ENCODE assay signal across 1 cellular context in the genomic region with DNA sequence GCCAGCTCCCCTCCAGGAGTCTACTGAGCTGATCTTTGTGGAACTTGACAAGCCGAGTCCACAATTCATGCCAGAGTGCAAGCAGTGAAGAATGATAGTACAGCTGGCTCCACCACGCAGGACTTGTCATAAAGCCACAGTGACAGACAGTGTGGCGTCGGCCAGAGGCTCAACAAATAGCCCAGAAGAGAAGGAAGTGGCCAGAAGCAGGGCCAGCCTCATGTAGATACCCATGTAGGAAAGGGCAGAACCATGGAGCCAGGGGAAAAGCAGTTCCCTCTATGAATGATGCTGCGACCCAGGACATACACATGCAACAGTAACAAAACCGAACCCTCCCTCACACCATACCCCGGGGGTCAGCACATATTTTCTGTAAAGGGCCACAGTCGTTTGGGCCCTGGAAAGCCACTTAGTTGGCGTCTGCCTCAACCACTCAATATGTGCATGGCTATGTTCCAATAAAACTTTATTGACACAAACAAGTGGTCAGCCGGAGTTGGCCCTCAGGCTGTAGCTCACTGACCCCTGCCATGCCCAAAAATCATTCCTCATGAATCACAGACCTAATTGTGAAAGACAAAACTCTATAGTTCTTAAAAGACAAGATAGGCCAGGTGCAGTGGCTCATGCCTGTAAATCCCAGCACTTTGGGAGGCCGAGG.
TF ChIP-seq lines count a peak whose summit lies in the region.

No MANE protein-coding gene starts in this region.

TF ChIP-seq in HepG2, 621 proteins besides CTCF, POLR2A, EP300 and RAD21:
- TF ChIP-seq, protein P1, sequence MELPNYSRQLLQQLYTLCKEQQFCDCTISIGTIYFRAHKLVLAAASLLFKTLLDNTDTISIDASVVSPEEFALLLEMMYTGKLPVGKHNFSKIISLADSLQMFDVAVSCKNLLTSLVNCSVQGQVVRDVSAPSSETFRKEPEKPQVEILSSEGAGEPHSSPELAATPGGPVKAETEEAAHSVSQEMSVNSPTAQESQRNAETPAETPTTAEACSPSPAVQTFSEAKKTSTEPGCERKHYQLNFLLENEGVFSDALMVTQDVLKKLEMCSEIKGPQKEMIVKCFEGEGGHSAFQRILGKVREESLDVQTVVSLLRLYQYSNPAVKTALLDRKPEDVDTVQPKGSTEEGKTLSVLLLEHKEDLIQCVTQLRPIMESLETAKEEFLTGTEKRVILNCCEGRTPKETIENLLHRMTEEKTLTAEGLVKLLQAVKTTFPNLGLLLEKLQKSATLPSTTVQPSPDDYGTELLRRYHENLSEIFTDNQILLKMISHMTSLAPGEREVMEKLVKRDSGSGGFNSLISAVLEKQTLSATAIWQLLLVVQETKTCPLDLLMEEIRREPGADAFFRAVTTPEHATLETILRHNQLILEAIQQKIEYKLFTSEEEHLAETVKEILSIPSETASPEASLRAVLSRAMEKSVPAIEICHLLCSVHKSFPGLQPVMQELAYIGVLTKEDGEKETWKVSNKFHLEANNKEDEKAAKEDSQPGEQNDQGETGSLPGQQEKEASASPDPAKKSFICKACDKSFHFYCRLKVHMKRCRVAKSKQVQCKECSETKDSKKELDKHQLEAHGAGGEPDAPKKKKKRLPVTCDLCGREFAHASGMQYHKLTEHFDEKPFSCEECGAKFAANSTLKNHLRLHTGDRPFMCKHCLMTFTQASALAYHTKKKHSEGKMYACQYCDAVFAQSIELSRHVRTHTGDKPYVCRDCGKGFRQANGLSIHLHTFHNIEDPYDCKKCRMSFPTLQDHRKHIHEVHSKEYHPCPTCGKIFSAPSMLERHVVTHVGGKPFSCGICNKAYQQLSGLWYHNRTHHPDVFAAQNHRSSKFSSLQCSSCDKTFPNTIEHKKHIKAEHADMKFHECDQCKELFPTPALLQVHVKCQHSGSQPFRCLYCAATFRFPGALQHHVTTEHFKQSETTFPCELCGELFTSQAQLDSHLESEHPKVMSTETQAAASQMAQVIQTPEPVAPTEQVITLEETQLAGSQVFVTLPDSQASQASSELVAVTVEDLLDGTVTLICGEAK (IDR thresholded peaks at IDR 0.05), result no peak
- TF ChIP-seq, protein P1 (CRISPR knock-in tag; IDR thresholded peaks at IDR 0.05), result peak; percentile 95
- no peak for TF ChIP-seq MIER3 (CRISPR knock-in tag; IDR thresholded peaks at IDR 0.05; ENCODE audit: borderline replicate concordance)
